Comparison of ENCODE assay signal across 7 cellular contexts in genomic region chr6:28251648-28252506, GRCh38. TPM values are rescaled to one million over a fixed set of nuclear protein-coding genes. Genes with fewer than 3 reads are reported as not detected.
DNase-seq lines count a peak whose midpoint lies in the region; ATAC-seq, FAIRE-seq and TF ChIP-seq lines count a peak whose summit lies in the region.

Gene ZKSCAN4 (minus strand): TSS chr6:28252269. CDS start chr6:28251980, 289 bp downstream.

- H2AFZ ChIP-seq in smooth muscle cell (ENCODE audit: low read depth), result peak within 1 kb of the TSS; percentile 99

- no peaks in the 10 kb centered on the region for H3K9me3 ChIP-seq in smooth muscle cell (replicated peaks; ENCODE audit: low read depth)

- H3K4me1 Mint-ChIP-seq in immature natural killer cell, result peaks cover 34 to 37% of the 10 kb centered on the region in 2 donors

- ATAC-seq in GM18508 (IDR thresholded peaks at IDR 0.05; ENCODE audit: insufficient read depth, unreplicated experiment), result peak; percentile 53
- peak; percentile 74 for ATAC-seq in HG03045 (IDR thresholded peaks at IDR 0.05; ENCODE audit: unreplicated experiment)

- H3K36me3 ChIP-seq in bronchial epithelial cell (ENCODE audit: control insufficient read depth, insufficient read depth, low read length) (no peaks in the 10 kb centered on the region), smooth muscle cell (ENCODE audit: low read depth) (no peaks in the 10 kb centered on the region)

- H3K4me3 ChIP-seq in bronchial epithelial cell (ENCODE audit: low read depth, low read length) (peak within 1 kb of the TSS; percentile 90), smooth muscle cell (peak within 1 kb of the TSS; percentile 98)

- peaks cover 0 to 2% (median 0%) of the 10 kb centered on the region in 6 donors for H3K9me3 Mint-ChIP-seq in immature natural killer cell

- peak within 1 kb of the TSS; percentile 78 for H3K9ac ChIP-seq in smooth muscle cell (ENCODE audit: low read depth)

- DNase-seq in NCI-H2171 treated with DMSO at 0.1 percent for 48 hours (lab: John Stamatoyannopoulos, UW) (peak; percentile 86), bronchial epithelial cell (ENCODE audit: low read depth) (peak; percentile 78), immature natural killer cell (peak; percentile 74 to 84 (median 82)), smooth muscle cell (lab: John Stamatoyannopoulos, UW; ENCODE audit: unreplicated experiment) (peak; percentile 7)

- H4K20me1 ChIP-seq in smooth muscle cell (ENCODE audit: low read depth), result no peaks in the 10 kb centered on the region

- peaks cover 13 to 15% (median 14%) of the 10 kb centered on the region in 3 donors for H3K36me3 Mint-ChIP-seq in immature natural killer cell

- H3K27me3 ChIP-seq in bronchial epithelial cell (ENCODE audit: control insufficient read depth, insufficient read depth, low read length), result no peaks in the 10 kb centered on the region
- H3K27me3 ChIP-seq in smooth muscle cell (ENCODE audit: low read depth), result no peaks in the 10 kb centered on the region

- H3K79me2 ChIP-seq in smooth muscle cell (ENCODE audit: low read depth), result peaks cover 12% of the 10 kb centered on the region

- 2% methylated on average over 36 of the region's 36 CpGs for WGBS in smooth muscle cell (ENCODE audit: low lambda C conversion rate)

- peaks cover 0 to 7% (median 7%) of the 10 kb centered on the region in 3 donors for H3K27me3 Mint-ChIP-seq in immature natural killer cell (ENCODE audit: low read depth in 3 of 3)

- no peak for FAIRE-seq in bronchial epithelial cell (lab: Jason Lieb, UNC)

- TF ChIP-seq CTCF in VCaP (conservative IDR thresholded peaks at IDR 0.05) (no peak), bronchial epithelial cell (IDR thresholded peaks at IDR 0.05; ENCODE audit: insufficient read depth, low read length, severe bottlenecking) (no peak), smooth muscle cell (IDR thresholded peaks at IDR 0.05; ENCODE audit: borderline replicate concordance, insufficient read depth, poor library complexity, severe bottlenecking) (no peak)

- H3K27ac ChIP-seq in VCaP (peak within 1 kb of the TSS; percentile 72), smooth muscle cell (ENCODE audit: low read depth) (peak within 1 kb of the TSS; percentile 23)

- H3K4me1 ChIP-seq in smooth muscle cell (ENCODE audit: low read depth), result peaks cover 16% of the 10 kb centered on the region

- no peaks in the 10 kb centered on the region for H3F3A ChIP-seq in smooth muscle cell (ENCODE audit: low read depth)

- H3K4me3 Mint-ChIP-seq in immature natural killer cell, result peak within 1 kb of the TSS; percentile 95 to 99 (median 98)

- H3K27ac Mint-ChIP-seq in immature natural killer cell, result peak within 1 kb of the TSS; percentile 80 to 94 (median 90)

- H3K4me2 ChIP-seq in smooth muscle cell, result peak within 1 kb of the TSS; percentile 98

RNA-seq across cellular contexts. Expression of gene ZKSCAN4, which starts in this region (rescaled TPM):
- total RNA-seq in bronchial epithelial cell (4.9 and 5.5 TPM in 2 replicates), smooth muscle cell (4.5 and 5.1 TPM in 2 replicates)
- polyA plus RNA-seq in immature natural killer cell (1 to 10 TPM; 1.7 to 5.0 (median 3.4) TPM), smooth muscle cell (5.2 TPM in 2 replicates)

Comparison
In these comparisons a context has a peak if more than half of its experiments do, and no peak if none do; other contexts are left out.
1. Peak in every context shown above with its lines: DNase-seq, ATAC-seq, H3K4me3 ChIP-seq and H3K27ac ChIP-seq.
2. DNase-seq: peak in every context shown above with its lines; median percentile 86 in NCI-H2171 treated with DMSO at 0.1 percent for 48 hours; 82 in immature natural killer cell; 78 in bronchial epithelial cell; 7 in smooth muscle cell.